9 cellular contexts compared by ENCODE assay signal in genomic region chr7:38580485-38580884, GRCh38. TPM values are rescaled to one million over a fixed set of nuclear protein-coding genes. Genes with fewer than 3 reads are reported as not detected.
"Had no signal": no experiment of that assay in that cellular context is flagged by ENCODE, and none has a peak within 500 bp of the region (broad histone marks: within the 10 kb centered on the region; RNA-seq: fewer than 3 reads in every experiment).

No MANE protein-coding gene starts in this region.

- ATAC-seq: GM12878 had no signal

- H3K4me3 ChIP-seq: GM12878 had no signal

- DNase-seq: GDM1, GF-D8 had no signal

- FAIRE-seq: G401.6, GM12878, GM12891, GM12892, GM18507, GM19239 had no signal

RNA-seq across cellular contexts. Expression of gene AMPH, which starts 50.7 kb away (rescaled TPM):
- total RNA-seq: G401 had no signal
